In the genomic region with DNA sequence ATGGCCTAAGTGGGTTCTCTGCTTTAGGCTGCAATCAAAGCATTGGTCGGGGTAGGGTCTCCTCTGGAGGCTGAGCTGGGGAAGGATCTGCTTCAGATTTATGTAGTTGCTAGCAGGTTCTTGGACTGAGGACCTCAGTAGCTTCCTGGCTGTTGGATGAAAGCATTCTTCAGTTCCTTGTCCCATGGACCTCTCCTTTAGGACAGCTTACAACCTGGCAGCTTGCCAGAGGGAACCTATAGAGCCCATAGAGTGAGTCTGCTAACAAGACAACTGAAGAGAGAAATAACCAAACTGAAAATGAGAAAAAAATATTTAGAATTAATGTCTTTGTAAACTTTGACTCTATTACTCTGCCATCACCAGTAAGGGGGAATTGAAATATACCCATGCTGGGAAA, we compare ENCODE assay signal across 30 cellular contexts.
"Had no signal": no experiment of that assay in that cellular context is flagged by ENCODE, and none has a peak within 500 bp of the region (broad histone marks: within the 10 kb centered on the region; RNA-seq: fewer than 3 reads in every experiment).

No MANE protein-coding gene starts in this region.

- H3K27me3 ChIP-seq: heart left ventricle, right atrium auricular region, suprapubic skin, tibial artery had no signal

- H3K4me3 ChIP-seq: heart left ventricle, left ventricle myocardium inferior, mucosa of descending colon, right atrium auricular region, suprapubic skin, tibial artery had no signal

- H3K4me3 Mint-ChIP-seq: activated CD4-positive, alpha-beta memory T cell treated with anti-CD3 and anti-CD28 coated beads, Interleukin-2, amount 10 ng/mL, durations not matched to agents 7 days and 5 days; activated CD4-positive, alpha-beta T cell treated with anti-CD3 and anti-CD28 coated beads, Interleukin-2, amount 10 ng/mL, durations not matched to agents 7 days and 5 days; activated naive CD4-positive, alpha-beta T cell treated with anti-CD3 and anti-CD28 coated beads, Interleukin-2, amount 50 U/mL, for 24 hours; activated naive CD8-positive, alpha-beta T cell treated with anti-CD3 and anti-CD28 coated beads, Interleukin-2, amount 50 U/mL, for 24 hours; activated T-cell treated with anti-CD3 and anti-CD28 coated beads, Interleukin-2, amount 50 U/mL, for 24 hours; activated T-helper 17 cell treated with anti-CD3 and anti-CD28 coated beads, Interleukin-2, amount 50 U/mL, for 72 hours; central memory CD8-positive, alpha-beta T cell; dendritic cell treated with granulocyte-macrophage colony-stimulating factor and Interleukin-4, amounts not matched to agents 40 ng/mL and 50 ng/mL, for 4 days; endodermal cell; natural killer cell treated with Interleukin-12 subunit alpha and Interleukin-12 subunit beta and Interleukin-15 and Interleukin-18, amount 100 ng/mL, for 72 hours; T-helper 1 cell treated with Interleukin-12 subunit alpha and Interleukin-12 subunit beta and Interleukin-4 antibody, amounts not matched to agents 30 μg/mL and 1 μg/mL, for 36 hours; WTC11 had no signal

- H3K4me1 Mint-ChIP-seq: activated T-helper 17 cell treated with anti-CD3 and anti-CD28 coated beads, Interleukin-2, amount 50 U/mL, for 72 hours had no signal

- H3K9me3 ChIP-seq: heart left ventricle, left ventricle myocardium inferior, mucosa of descending colon, right atrium auricular region, suprapubic skin, tibial artery had no signal

- FAIRE-seq: bronchial epithelial cell, islet of Langerhans had no signal

- ATAC-seq: activated naive CD8-positive, alpha-beta T cell treated with anti-CD3 and anti-CD28 coated beads, Interleukin-2, amount 50 U/mL, for 24 hours; activated T-helper 17 cell treated with anti-CD3 and anti-CD28 coated beads, Interleukin-2, amount 50 U/mL, for 72 hours; esophagus mucosa; heart left ventricle; mucosa of descending colon; natural killer cell treated with Interleukin-12 subunit alpha and Interleukin-12 subunit beta and Interleukin-15 and Interleukin-18, amount 100 ng/mL, for 72 hours; WTC11 had no signal

- H3K27me3 Mint-ChIP-seq: activated CD4-positive, alpha-beta memory T cell treated with anti-CD3 and anti-CD28 coated beads, Interleukin-2, amount 10 ng/mL, durations not matched to agents 7 days and 5 days; activated CD4-positive, alpha-beta T cell treated with anti-CD3 and anti-CD28 coated beads, Interleukin-2, amount 10 ng/mL, durations not matched to agents 7 days and 5 days; activated naive CD4-positive, alpha-beta T cell treated with anti-CD3 and anti-CD28 coated beads, Interleukin-2, amount 50 U/mL, for 24 hours; activated naive CD8-positive, alpha-beta T cell treated with anti-CD3 and anti-CD28 coated beads, Interleukin-2, amount 50 U/mL, for 24 hours; activated T-cell treated with anti-CD3 and anti-CD28 coated beads, Interleukin-2, amount 50 U/mL, for 24 hours; activated T-helper 17 cell treated with anti-CD3 and anti-CD28 coated beads, Interleukin-2, amount 50 U/mL, for 72 hours; central memory CD8-positive, alpha-beta T cell; dendritic cell treated with granulocyte-macrophage colony-stimulating factor and Interleukin-4, amounts not matched to agents 40 ng/mL and 50 ng/mL, for 4 days; natural killer cell treated with Interleukin-12 subunit alpha and Interleukin-12 subunit beta and Interleukin-15 and Interleukin-18, amount 100 ng/mL, for 72 hours had no signal

- DNase-seq: activated CD4-positive, alpha-beta memory T cell treated with anti-CD3 and anti-CD28 coated beads, Interleukin-2, amount 10 ng/mL, durations not matched to agents 7 days and 5 days; activated CD4-positive, alpha-beta T cell treated with anti-CD3 and anti-CD28 coated beads for 1 hour; activated CD4-positive, alpha-beta T cell treated with anti-CD3 and anti-CD28 coated beads, Interleukin-2, amount 10 ng/mL, durations not matched to agents 7 days and 5 days; activated CD8-positive, alpha-beta memory T cell treated with anti-CD3 and anti-CD28 coated beads, Interleukin-2, amount 50 U/mL, for 48 hours; activated gamma-delta T cell treated with Interleukin-2 at 50 U/mL for 16 hours; activated naive CD8-positive, alpha-beta T cell treated with anti-CD3 and anti-CD28 coated beads, Interleukin-2, amount 50 U/mL, for 24 hours; activated T-cell treated with anti-CD3 and anti-CD28 coated beads, Interleukin-2, amount 50 U/mL, for 24 hours; anterior cingulate cortex; endodermal cell; foreskin fibroblast; heart left ventricle; left ventricle myocardium inferior; mucosa of descending colon; stimulated activated CD4-positive, alpha-beta T cell treated with anti-CD3 and anti-CD28 coated beads, Interleukin-15, amount 100 ng/mL, for 24 hours; stimulated activated CD4-positive, alpha-beta T cell treated with anti-CD3 and anti-CD28 coated beads, Interleukin-2, amount 100 ng/mL, for 24 hours; stimulated activated naive CD4-positive, alpha-beta T cell; T-helper 9 cell; tibial artery had no signal

- H3K27ac ChIP-seq: heart left ventricle, left ventricle myocardium inferior, right atrium auricular region, suprapubic skin, tibial artery had no signal

- H3K9me3 Mint-ChIP-seq: activated CD4-positive, alpha-beta memory T cell treated with anti-CD3 and anti-CD28 coated beads, Interleukin-2, amount 10 ng/mL, durations not matched to agents 7 days and 5 days; activated naive CD4-positive, alpha-beta T cell treated with anti-CD3 and anti-CD28 coated beads, Interleukin-2, amount 50 U/mL, for 24 hours; activated naive CD8-positive, alpha-beta T cell treated with anti-CD3 and anti-CD28 coated beads, Interleukin-2, amount 50 U/mL, for 24 hours; activated T-cell treated with anti-CD3 and anti-CD28 coated beads, Interleukin-2, amount 50 U/mL, for 24 hours; activated T-helper 17 cell treated with anti-CD3 and anti-CD28 coated beads, Interleukin-2, amount 50 U/mL, for 72 hours; central memory CD8-positive, alpha-beta T cell; dendritic cell treated with granulocyte-macrophage colony-stimulating factor and Interleukin-4, amounts not matched to agents 40 ng/mL and 50 ng/mL, for 4 days; endodermal cell; natural killer cell treated with Interleukin-12 subunit alpha and Interleukin-12 subunit beta and Interleukin-15 and Interleukin-18, amount 100 ng/mL, for 72 hours; T-helper 1 cell treated with Interleukin-12 subunit alpha and Interleukin-12 subunit beta and Interleukin-4 antibody, amounts not matched to agents 30 μg/mL and 1 μg/mL, for 36 hours; WTC11 had no signal

- H3K27ac Mint-ChIP-seq: activated CD4-positive, alpha-beta memory T cell treated with anti-CD3 and anti-CD28 coated beads, Interleukin-2, amount 10 ng/mL, durations not matched to agents 7 days and 5 days; activated CD4-positive, alpha-beta T cell treated with anti-CD3 and anti-CD28 coated beads, Interleukin-2, amount 10 ng/mL, durations not matched to agents 7 days and 5 days; activated naive CD4-positive, alpha-beta T cell treated with anti-CD3 and anti-CD28 coated beads, Interleukin-2, amount 50 U/mL, for 24 hours; activated T-helper 17 cell treated with anti-CD3 and anti-CD28 coated beads, Interleukin-2, amount 50 U/mL, for 72 hours; dendritic cell treated with granulocyte-macrophage colony-stimulating factor and Interleukin-4, amounts not matched to agents 40 ng/mL and 50 ng/mL, for 4 days; endodermal cell; natural killer cell treated with Interleukin-12 subunit alpha and Interleukin-12 subunit beta and Interleukin-15 and Interleukin-18, amount 100 ng/mL, for 72 hours; T-helper 1 cell treated with Interleukin-12 subunit alpha and Interleukin-12 subunit beta and Interleukin-4 antibody, amounts not matched to agents 30 μg/mL and 1 μg/mL, for 36 hours had no signal

- H3K4me1 ChIP-seq: heart left ventricle, right atrium auricular region, suprapubic skin, tibial artery had no signal
